ENCODE assay signal across 22 cellular contexts in the genomic region with DNA sequence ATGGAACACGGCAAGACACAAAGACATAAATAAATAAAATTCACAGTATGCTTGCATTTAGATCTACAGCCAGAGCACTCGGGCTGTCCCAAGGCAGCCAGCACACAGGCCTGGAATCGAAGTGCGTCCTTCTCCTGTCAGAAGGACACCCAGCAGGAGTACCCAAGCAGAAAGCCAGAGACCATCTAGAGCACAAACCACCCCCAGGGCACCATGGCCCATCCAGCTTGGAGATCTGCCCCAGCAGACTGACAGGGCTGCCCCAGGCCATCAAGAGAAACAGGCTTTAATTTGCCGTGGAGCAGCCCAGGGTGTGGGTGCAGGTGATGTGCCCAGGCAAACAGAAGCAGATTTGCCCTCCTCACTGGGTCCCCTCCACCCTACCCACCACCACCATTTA. TPM values are rescaled to one million over a fixed set of nuclear protein-coding genes. Genes with fewer than 3 reads are reported as not detected.
DNase-seq lines count a peak whose midpoint lies in the region; ATAC-seq and TF ChIP-seq lines count a peak whose summit lies in the region.
"Had no signal": no experiment of that assay in that cellular context is flagged by ENCODE, and none has a peak within 500 bp of the region (broad histone marks: within the 10 kb centered on the region; RNA-seq: fewer than 3 reads in every experiment).

No MANE protein-coding gene starts in this region.

- no peaks in the 10 kb centered on the region for H3K4me1 Mint-ChIP-seq in endodermal cell
- peaks cover 2% of the 10 kb centered on the region for H3K4me1 Mint-ChIP-seq in progenitor cell of endocrine pancreas (ENCODE audit: low read depth)
- H3K4me1 Mint-ChIP-seq in GM23338, result no peaks in the 10 kb centered on the region; the same call in 2 of the 3 replicates

- H3K9ac ChIP-seq in endodermal cell (ENCODE audit: extremely low read depth, low read length, poor library complexity, severe bottlenecking), result no peak overlapping the region
- H3K9ac ChIP-seq: BLaER1 treated with 17β-estradiol and CSF1 and Interleukin-3, amounts not matched to agents 10 nM and 100 nM had no signal

- no peaks in the 10 kb centered on the region for H3K36me3 Mint-ChIP-seq in endodermal cell (ENCODE audit: low read depth)
- no peaks in the 10 kb centered on the region for H3K36me3 Mint-ChIP-seq in progenitor cell of endocrine pancreas (ENCODE audit: insufficient read depth)
- H3K36me3 Mint-ChIP-seq in GM23338 (ENCODE audit: low read depth), result no peaks in the 10 kb centered on the region
- H3K36me3 Mint-ChIP-seq: CD8-positive, alpha-beta T cell had no signal

- no peaks in the 10 kb centered on the region for H3F3A ChIP-seq in GM23338 (replicated peaks; ENCODE audit: low read depth)

- H3K9me2 ChIP-seq in GM23338 (ENCODE audit: insufficient read depth), result no peaks in the 10 kb centered on the region

- H3K9me3 Mint-ChIP-seq in endodermal cell (no peaks in the 10 kb centered on the region), progenitor cell of endocrine pancreas (ENCODE audit: low read depth) (no peaks in the 10 kb centered on the region), GM23338 (no peaks in the 10 kb centered on the region)
- H3K9me3 Mint-ChIP-seq: CD4-positive, alpha-beta T cell; CD8-positive, alpha-beta T cell had no signal

- TF ChIP-seq CTCF in BE2C (IDR thresholded peaks at IDR 0.05; ENCODE audit: low read depth, low read length) (no peak), endodermal cell (conservative IDR thresholded peaks at IDR 0.05) (no peak), progenitor cell of endocrine pancreas (IDR thresholded peaks at IDR 0.05; ENCODE audit: unreplicated experiment) (no peak), GM23338 (conservative IDR thresholded peaks at IDR 0.05; ENCODE audit: low read depth in 2 of 2) (no peak)

- H4K20me1 ChIP-seq in GM23338 (replicated peaks; ENCODE audit: insufficient read depth), result no peaks in the 10 kb centered on the region
- H4K20me1 ChIP-seq: BLaER1 treated with 17β-estradiol and CSF1 and Interleukin-3, amounts not matched to agents 10 nM and 100 nM had no signal

- H3K36me3 ChIP-seq in BE2C, result no peaks in the 10 kb centered on the region
- no peaks in the 10 kb centered on the region for H3K36me3 ChIP-seq in endodermal cell (ENCODE audit: control insufficient read depth, insufficient read depth, low read length)
- no peaks in the 10 kb centered on the region for H3K36me3 ChIP-seq in GM23338 (ENCODE audit: insufficient read depth)
- H3K36me3 ChIP-seq: BLaER1 treated with 17β-estradiol and CSF1 and Interleukin-3, amounts not matched to agents 10 nM and 100 nM had no signal

- H3K9me3 ChIP-seq in BE2C, result no peaks in the 10 kb centered on the region
- H3K9me3 ChIP-seq in endodermal cell (ENCODE audit: control insufficient read depth, low read length), result no peaks in the 10 kb centered on the region
- H3K9me3 ChIP-seq: BLaER1 treated with 17β-estradiol and CSF1 and Interleukin-3, amounts not matched to agents 10 nM and 100 nM; Caco-2 had no signal

- peak; percentile 14 for DNase-seq in BE2C
- peak; percentile 61 for DNase-seq in ELF-1 (ENCODE audit: low read depth, low spot score)
- DNase-seq in endodermal cell, result no peak
- no peak for DNase-seq in progenitor cell of endocrine pancreas (ENCODE audit: low spot score, unreplicated experiment)
- no peak for DNase-seq in GM23338 (ENCODE audit: low spot score)
- DNase-seq in NCI-H510A treated with DMSO at 0.1 percent for 48 hours (lab: John Stamatoyannopoulos, UW), result no peak
- no peak for DNase-seq in GM19240 (ENCODE audit: insufficient read length, low spot score)
- DNase-seq: 8988T; ACHN; Caco-2; Calu3; CD4-positive, alpha-beta T cell; CD8-positive, alpha-beta T cell; DMS79 treated with DMSO at 0.1 percent for 48 hours; GDM1 had no signal

- no peaks in the 10 kb centered on the region for H3K4me1 ChIP-seq in BE2C
- H3K4me1 ChIP-seq in endodermal cell (ENCODE audit: control insufficient read depth, insufficient read depth, low read length), result no peaks in the 10 kb centered on the region
- no peaks in the 10 kb centered on the region for H3K4me1 ChIP-seq in GM23338 (ENCODE audit: insufficient read depth)
- H3K4me1 ChIP-seq: Caco-2 had no signal

- no peak overlapping the region for H2AFZ ChIP-seq in GM23338

- 94 to 100% methylated on average over 2 to 5 of the region's 5 CpGs for WGBS in endodermal cell (ENCODE audit: insufficient coverage in 1 of 2, insufficient read length in 1 of 2), 2 experiments

- H3K27ac Mint-ChIP-seq in endodermal cell (peak overlapping the region; percentile 46), progenitor cell of endocrine pancreas (peak overlapping the region; percentile 37), GM23338 (no peak overlapping the region)
- H3K27ac Mint-ChIP-seq: CD4-positive, alpha-beta T cell; CD8-positive, alpha-beta T cell had no signal

- H3K27ac ChIP-seq in endodermal cell (ENCODE audit: low read depth, low read length), result no peak overlapping the region
- no peak overlapping the region for H3K27ac ChIP-seq in GM23338 (ENCODE audit: low read depth)
- H3K27ac ChIP-seq: BLaER1 treated with 17β-estradiol and CSF1 and Interleukin-3, amounts not matched to agents 10 nM and 100 nM; C4-2B had no signal

- no peak for ATAC-seq in GM23338
- ATAC-seq: CD8-positive, alpha-beta T cell; GM12878 had no signal

- H3K4me3 Mint-ChIP-seq in endodermal cell (no peak overlapping the region), progenitor cell of endocrine pancreas (ENCODE audit: low read depth) (no peak overlapping the region), GM23338 (no peak overlapping the region)
- H3K4me3 Mint-ChIP-seq: CD4-positive, alpha-beta T cell; CD8-positive, alpha-beta T cell had no signal

- H3K27me3 ChIP-seq in BE2C, result no peaks in the 10 kb centered on the region
- no peaks in the 10 kb centered on the region for H3K27me3 ChIP-seq in endodermal cell (ENCODE audit: control insufficient read depth, insufficient read depth, low read length, poor library complexity, severe bottlenecking)
- no peaks in the 10 kb centered on the region for H3K27me3 ChIP-seq in GM23338 (ENCODE audit: insufficient read depth)
- H3K27me3 ChIP-seq: BLaER1 treated with 17β-estradiol and CSF1 and Interleukin-3, amounts not matched to agents 10 nM and 100 nM had no signal

- no peak overlapping the region for H3K4me3 ChIP-seq in BE2C (ENCODE audit: low read depth, low read length)
- H3K4me3 ChIP-seq in endodermal cell (ENCODE audit: low read length), result no peak overlapping the region
- H3K4me3 ChIP-seq in GM23338, result no peak overlapping the region
- H3K4me3 ChIP-seq: BLaER1 treated with 17β-estradiol and CSF1 and Interleukin-3, amounts not matched to agents 10 nM and 100 nM; GM12878 had no signal

- H3K4me2 ChIP-seq in GM23338, result no peak overlapping the region
- H3K4me2 ChIP-seq: BLaER1 treated with 17β-estradiol and CSF1 and Interleukin-3, amounts not matched to agents 10 nM and 100 nM had no signal

- no peaks in the 10 kb centered on the region for H3K27me3 Mint-ChIP-seq in endodermal cell (ENCODE audit: insufficient read depth)
- H3K27me3 Mint-ChIP-seq in progenitor cell of endocrine pancreas, result no peaks in the 10 kb centered on the region
- H3K27me3 Mint-ChIP-seq in GM23338 (ENCODE audit: insufficient read depth, low read depth, poor library complexity), result peaks cover 3% of the 10 kb centered on the region

- no peaks in the 10 kb centered on the region for H3K79me2 ChIP-seq in GM23338 (replicated peaks; ENCODE audit: insufficient read depth)

TF ChIP-seq in GM23338, 12 proteins besides CTCF, POLR2A, EP300 and RAD21 (continues in another document):
- TF ChIP-seq EZH2phosphoT487 (IDR thresholded peaks at IDR 0.05; ENCODE audit: unreplicated experiment) (no peak), POLR2AphosphoS5 (IDR thresholded peaks at IDR 0.05; ENCODE audit: low read depth) (no peak), ZNF114 (CRISPR knock-in tag; IDR thresholded peaks at IDR 0.05) (no peak), ZNF331 (CRISPR knock-in tag; IDR thresholded peaks at IDR 0.05; ENCODE audit: low read depth) (no peak)

RNA-seq across cellular contexts. Expression of a gene that starts 7.8 kb away (rescaled TPM):
- polyA plus RNA-seq in BE2C (2012; ENCODE audit: insufficient read depth, insufficient read length, low read depth), result not detected
- total RNA-seq in endodermal cell, result not detected
- polyA plus RNA-seq in endodermal cell (2013, experiment 1 of 2), result not detected
- not detected for polyA plus RNA-seq in endodermal cell (2013, experiment 2 of 2)
- 0.14 and 0.16 TPM in 2 replicates for total RNA-seq in progenitor cell of endocrine pancreas
- 0.10 TPM in 1 of 2 replicates, not detected in the other for total RNA-seq in GM23338 (2014; rRNA removed; shearing (Covaris generic))
- polyA plus RNA-seq in GM23338 (2016; fragmentation: Nextera tagmentation; extraction: Ambion mirVana), result 0.65 and 0.70 TPM in 2 replicates
- total RNA-seq: A673; Caco-2; CD4-positive, alpha-beta T cell; CD8-positive, alpha-beta T cell; G401 had no signal
- polyA plus RNA-seq: AG04450, BJ had no signal

Comparison
In these comparisons a context has a peak if more than half of its experiments do, and no peak if none do; other contexts are left out.
1. DNase-seq: peak in BE2C (single experiment) and ELF-1 (single experiment); none in endodermal cell (single experiment), progenitor cell of endocrine pancreas (single experiment), GM23338 (single experiment), NCI-H510A treated with DMSO at 0.1 percent for 48 hours (single experiment) and GM19240 (single experiment).